In genomic region chrX:67346225-67346624, GRCh38 we compare ENCODE assay signal across 29 cellular contexts.
"Had no signal": no experiment of that assay in that cellular context is flagged by ENCODE, and none has a peak within 500 bp of the region (broad histone marks: within the 10 kb centered on the region; RNA-seq: fewer than 3 reads in every experiment).

No MANE protein-coding gene starts in this region.

- H3K27me3 Mint-ChIP-seq: stimulated activated memory B cell treated with anti-CD40 and anti-IgM and Interleukin-4, amounts not matched to agents 10 μg/mL and 1 μg/mL and 100 μg/mL, for 72 hours; stimulated activated naive B cell treated with anti-CD40 and anti-IgM and Interleukin-4, amounts not matched to agents 10 μg/mL and 1 μg/mL and 100 μg/mL, for 72 hours; stimulated activated naive CD8-positive, alpha-beta T cell treated with anti-CD3 and anti-CD28 coated beads, Interleukin-15, amount 100 ng/mL, for 72 hours; stimulated activated naive CD8-positive, alpha-beta T cell treated with anti-CD3 and anti-CD28 coated beads, Interleukin-15, Interleukin-2, amounts not matched to agents 100 ng/mL and 50 ng/mL, for 24 hours; type B pancreatic cell had no signal

- H3K4me1 ChIP-seq: stomach, suprapubic skin, testis, thyroid gland, tibial artery, tibial nerve, transverse colon, upper lobe of left lung, upper lobe of right lung, uterus, vagina had no signal

- H3K36me3 Mint-ChIP-seq: stimulated activated effector memory CD8-positive, alpha-beta T cell treated with anti-CD3 and anti-CD28 coated beads, Interleukin-12 subunit alpha, Interleukin-12 subunit beta, amount 100 ng/mL, for 72 hours; stimulated activated memory B cell treated with anti-CD40 and anti-IgM and Interleukin-4, amounts not matched to agents 10 μg/mL and 1 μg/mL and 100 μg/mL, for 72 hours; stimulated activated naive B cell treated with anti-CD40 and anti-IgM and Interleukin-4, amounts not matched to agents 10 μg/mL and 1 μg/mL and 100 μg/mL, for 72 hours; type B pancreatic cell had no signal

- FAIRE-seq: urothelium cell line had no signal

- H3K36me3 ChIP-seq: stomach, suprapubic skin, thoracic aorta, thyroid gland, tibial artery, tibial nerve, transverse colon, upper lobe of left lung, upper lobe of right lung, uterus, vagina had no signal

- H3K27me3 ChIP-seq: stomach, suprapubic skin, testis, thyroid gland, tibial artery, tibial nerve, transverse colon, upper lobe of left lung, upper lobe of right lung, uterus, vagina had no signal

- H3K9me3 Mint-ChIP-seq: stimulated activated effector memory CD8-positive, alpha-beta T cell treated with anti-CD3 and anti-CD28 coated beads, Interleukin-12 subunit alpha, Interleukin-12 subunit beta, amount 100 ng/mL, for 72 hours; stimulated activated naive B cell treated with anti-CD40 and anti-IgM and Interleukin-4, amounts not matched to agents 10 μg/mL and 1 μg/mL and 100 μg/mL, for 72 hours; stimulated activated naive CD8-positive, alpha-beta T cell treated with anti-CD3 and anti-CD28 coated beads, Interleukin-15, amount 100 ng/mL, for 72 hours; stimulated activated naive CD8-positive, alpha-beta T cell treated with anti-CD3 and anti-CD28 coated beads, Interleukin-15, Interleukin-2, amounts not matched to agents 100 ng/mL and 50 ng/mL, for 24 hours; type B pancreatic cell had no signal

- H3K4me1 Mint-ChIP-seq: stimulated activated effector memory CD8-positive, alpha-beta T cell treated with anti-CD3 and anti-CD28 coated beads, Interleukin-12 subunit alpha, Interleukin-12 subunit beta, amount 100 ng/mL, for 72 hours; stimulated activated memory B cell treated with anti-CD40 and anti-IgM and Interleukin-4, amounts not matched to agents 10 μg/mL and 1 μg/mL and 100 μg/mL, for 72 hours; stimulated activated naive B cell treated with anti-CD40 and anti-IgM and Interleukin-4, amounts not matched to agents 10 μg/mL and 1 μg/mL and 100 μg/mL, for 72 hours; stimulated activated naive CD8-positive, alpha-beta T cell treated with anti-CD3 and anti-CD28 coated beads, Interleukin-15, amount 100 ng/mL, for 72 hours had no signal

- H3K4me3 ChIP-seq: stomach, suprapubic skin, testis, thoracic aorta, thyroid gland, tibial artery, tibial nerve, transverse colon, upper lobe of left lung, upper lobe of right lung, uterus, vagina had no signal

- H3K27ac Mint-ChIP-seq: stimulated activated effector memory CD8-positive, alpha-beta T cell treated with anti-CD3 and anti-CD28 coated beads, Interleukin-12 subunit alpha, Interleukin-12 subunit beta, amount 100 ng/mL, for 72 hours; stimulated activated memory B cell treated with anti-CD40 and anti-IgM and Interleukin-4, amounts not matched to agents 10 μg/mL and 1 μg/mL and 100 μg/mL, for 72 hours; stimulated activated naive B cell treated with anti-CD40 and anti-IgM and Interleukin-4, amounts not matched to agents 10 μg/mL and 1 μg/mL and 100 μg/mL, for 72 hours; stimulated activated naive CD8-positive, alpha-beta T cell treated with anti-CD3 and anti-CD28 coated beads, Interleukin-15, amount 100 ng/mL, for 72 hours; stimulated activated naive CD8-positive, alpha-beta T cell treated with anti-CD3 and anti-CD28 coated beads, Interleukin-15, Interleukin-2, amounts not matched to agents 100 ng/mL and 50 ng/mL, for 24 hours; type B pancreatic cell had no signal

- H3K27ac ChIP-seq: stomach, suprapubic skin, testis, thoracic aorta, thyroid gland, tibial artery, tibial nerve, transverse colon, upper lobe of left lung, upper lobe of right lung, uterus, vagina had no signal

- H3K4me3 Mint-ChIP-seq: stimulated activated effector memory CD8-positive, alpha-beta T cell treated with anti-CD3 and anti-CD28 coated beads, Interleukin-12 subunit alpha, Interleukin-12 subunit beta, amount 100 ng/mL, for 72 hours; stimulated activated memory B cell treated with anti-CD40 and anti-IgM and Interleukin-4, amounts not matched to agents 10 μg/mL and 1 μg/mL and 100 μg/mL, for 72 hours; stimulated activated naive B cell treated with anti-CD40 and anti-IgM and Interleukin-4, amounts not matched to agents 10 μg/mL and 1 μg/mL and 100 μg/mL, for 72 hours; stimulated activated naive CD8-positive, alpha-beta T cell treated with anti-CD3 and anti-CD28 coated beads, Interleukin-15, amount 100 ng/mL, for 72 hours; stimulated activated naive CD8-positive, alpha-beta T cell treated with anti-CD3 and anti-CD28 coated beads, Interleukin-15, Interleukin-2, amounts not matched to agents 100 ng/mL and 50 ng/mL, for 24 hours; type B pancreatic cell had no signal

- ATAC-seq: stimulated activated effector memory CD8-positive, alpha-beta T cell treated with anti-CD3 and anti-CD28 coated beads, Interleukin-12 subunit alpha, Interleukin-12 subunit beta, amount 100 ng/mL, for 72 hours; stimulated activated memory B cell treated with anti-CD40 and anti-IgM and Interleukin-4, amounts not matched to agents 10 μg/mL and 1 μg/mL and 100 μg/mL, for 72 hours; stimulated activated naive B cell treated with anti-CD40 and anti-IgM and Interleukin-4, amounts not matched to agents 10 μg/mL and 1 μg/mL and 100 μg/mL, for 72 hours; stimulated activated naive CD8-positive, alpha-beta T cell treated with anti-CD3 and anti-CD28 coated beads, Interleukin-15, amount 100 ng/mL, for 72 hours; stimulated activated naive CD8-positive, alpha-beta T cell treated with anti-CD3 and anti-CD28 coated beads, Interleukin-15, Interleukin-2, amounts not matched to agents 100 U/mL and 50 U/mL, for 24 hours had no signal

- H3K9me3 ChIP-seq: stomach, suprapubic skin, testis, thoracic aorta, thyroid gland, tibial artery, tibial nerve, transverse colon, upper lobe of left lung, upper lobe of right lung, uterus, vagina had no signal

- DNase-seq: stimulated activated CD4-positive, alpha-beta T cell treated with anti-CD3 and anti-CD28 coated beads, Interleukin-2, amount 100 ng/mL, for 48 hours; stimulated activated CD4-positive, alpha-beta T cell treated with anti-CD3 and anti-CD28 coated beads, Interleukin-4, amount 100 ng/mL, for 1 hour; stimulated activated CD4-positive, alpha-beta T cell treated with anti-CD3 and anti-CD28 coated beads, Interleukin-4, amount 100 ng/mL, for 24 hours; stimulated activated CD4-positive, alpha-beta T cell treated with anti-CD3 and anti-CD28 coated beads, Interleukin-4, amount 100 ng/mL, for 4 hours; stimulated activated CD8-positive, alpha-beta memory T cell treated with anti-CD3 and anti-CD28 coated beads, Interleukin-4, amount 100 ng/mL, for 48 hours; stimulated activated naive B cell treated with anti-CD40 and anti-IgM and Interleukin-4, amounts not matched to agents 10 μg/mL and 1 μg/mL and 100 μg/mL, for 72 hours; stimulated activated naive CD4-positive, alpha-beta T cell; stimulated activated naive CD4-positive, alpha-beta T cell treated with Interleukin-2 at 50 U/mL for 16 hours; stimulated activated naive CD8-positive, alpha-beta T cell treated with anti-CD3 and anti-CD28 coated beads, Interleukin-15, amount 100 ng/mL, for 72 hours; stimulated activated naive CD8-positive, alpha-beta T cell treated with anti-CD3 and anti-CD28 coated beads, Interleukin-15, Interleukin-2, amounts not matched to agents 100 U/mL and 50 U/mL, for 24 hours; stomach; substantia nigra; testis; thyroid gland; tibial artery; transverse colon; trophoblast cell; upper lobe of right lung; uterus had no signal
